12 cellular contexts compared by ENCODE assay signal in the genomic region with DNA sequence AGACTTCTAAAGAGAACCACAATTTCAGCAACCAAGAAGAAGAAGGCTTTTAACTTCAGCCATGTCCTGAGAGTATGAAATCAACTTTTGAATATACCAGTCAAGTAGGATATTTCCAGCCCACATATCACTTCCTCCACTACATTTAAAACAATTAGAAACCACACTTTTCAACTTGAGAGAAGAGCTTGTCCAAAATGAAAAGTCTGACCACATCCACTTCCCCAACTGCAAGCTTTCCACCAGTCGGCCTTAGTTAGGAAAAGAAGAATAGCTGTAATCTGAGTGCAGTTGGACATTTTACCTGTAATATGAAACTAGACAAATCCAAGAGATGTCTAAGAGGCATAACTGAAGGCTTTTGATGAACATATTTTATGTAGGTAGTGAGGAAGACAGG.
"Had no signal": no experiment of that assay in that cellular context is flagged by ENCODE, and none has a peak within 500 bp of the region (broad histone marks: within the 10 kb centered on the region; RNA-seq: fewer than 3 reads in every experiment).

No MANE protein-coding gene starts in this region.

- ATAC-seq: activated T-helper 17 cell treated with anti-CD3 and anti-CD28 coated beads, Interleukin-2, amount 50 U/mL, for 72 hours; heart left ventricle; left lobe of liver; psoas muscle; right lobe of liver; stimulated activated memory B cell treated with anti-CD40 and anti-IgM and Interleukin-4, amounts not matched to agents 10 μg/mL and 1 μg/mL and 100 μg/mL, for 72 hours had no signal

- H3K4me3 ChIP-seq: cardiac muscle cell, heart left ventricle, psoas muscle, right lobe of liver had no signal

- H3K4me1 ChIP-seq: heart left ventricle, psoas muscle, right lobe of liver had no signal

- H3K9me3 ChIP-seq: psoas muscle, right lobe of liver had no signal

- DNase-seq: activated CD4-positive, alpha-beta T cell treated with anti-CD3 and anti-CD28 coated beads for 48 hours; activated naive CD4-positive, alpha-beta T cell treated with anti-CD3 and anti-CD28 coated beads, Interleukin-2, amount 10 ng/mL, durations not matched to agents 7 days and 5 days; foreskin melanocyte; heart left ventricle; psoas muscle; right lobe of liver; trophoblast cell; WERI-Rb-1 had no signal

- H3K27ac ChIP-seq: cardiac muscle cell, heart left ventricle, psoas muscle, right lobe of liver, WERI-Rb-1 had no signal

- H3K27me3 ChIP-seq: cardiac muscle cell, heart left ventricle, right lobe of liver had no signal

- H3K36me3 ChIP-seq: cardiac muscle cell, heart left ventricle, right lobe of liver, WERI-Rb-1 had no signal
